In genomic region chr18:22063672-22064071, GRCh38 we compare ENCODE assay signal across 21 cellular contexts.
A peak's percentile ranks its signal among the peaks of the same experiment; 100 is the strongest.
DNase-seq lines count a peak whose midpoint lies in the region; ATAC-seq and TF ChIP-seq lines count a peak whose summit lies in the region.
"Had no signal": no experiment of that assay in that cellular context is flagged by ENCODE, and none has a peak within 500 bp of the region (broad histone marks: within the 10 kb centered on the region; RNA-seq: fewer than 3 reads in every experiment).

No MANE protein-coding gene starts in this region.

- H3K4me3 ChIP-seq in Caco-2 (ENCODE audit: low read depth, low read length) = no peak overlapping the region
- no peak overlapping the region for H3K4me3 ChIP-seq in PC-3 (ENCODE audit: low read length)
- H3K4me3 ChIP-seq in hepatocyte = no peak overlapping the region
- no peak overlapping the region for H3K4me3 ChIP-seq in mesodermal cell (ENCODE audit: extremely low read depth, insufficient read depth, low read length, poor library complexity, severe bottlenecking)
- no peak overlapping the region for H3K4me3 ChIP-seq in gastrocnemius medialis
- H3K4me3 ChIP-seq: BLaER1 had no signal

- peak overlapping the region; percentile 36; the same call in 1 of the 2 replicates for H2AFZ ChIP-seq in PC-3 (ENCODE audit: low read length)
- H2AFZ ChIP-seq in hepatocyte = no peak overlapping the region

- POLR2A ChIA-PET in Caco-2 (lab: Charles Lee) (interaction anchor here (1.5 kb wide), 1 partner anchor 19 kb away, joined by 5 read pairs; no protein-coding TSS in a partner anchor), PC-3 (lab: Charles Lee; ENCODE audit: unreplicated experiment) (no interaction called here)

- BruUV-seq in Caco-2 (replicated peaks; lab: Mats Ljungman, UMichigan) = no TSS peak
- no TSS peak for BruUV-seq in PC-3 (replicated peaks; lab: Mats Ljungman, UMichigan)

- H3K79me2 ChIP-seq in PC-3 (ENCODE audit: low read length) = no peaks in the 10 kb centered on the region
- no peaks in the 10 kb centered on the region for H3K79me2 ChIP-seq in hepatocyte

- CTCF ChIA-PET in Caco-2 (lab: Charles Lee) (interaction anchor here (0.7 to 1.1 kb wide), 2 partner anchors 73 to 105 kb away, joined by 3 read pairs; no protein-coding TSS in a partner anchor), PC-3 (lab: Charles Lee) (no interaction called here)

- H3K27me3 Mint-ChIP-seq in Caco-2 (ENCODE audit: insufficient read depth, unreplicated experiment) = no peaks in the 10 kb centered on the region
- H3K27me3 Mint-ChIP-seq: CD4-positive, CD25-positive, alpha-beta regulatory T cell had no signal

- H3K27ac ChIP-seq in PC-3 (ENCODE audit: low read length) (no peak overlapping the region), hepatocyte (peak overlapping the region; percentile 62), mesodermal cell (ENCODE audit: low read depth, low read length, severe bottlenecking) (peak overlapping the region; percentile 57), gastrocnemius medialis (no peak overlapping the region)
- H3K27ac ChIP-seq: BLaER1 had no signal

- no peak for TF ChIP-seq POLR2A in gastrocnemius medialis (IDR thresholded peaks at IDR 0.05)

- no peaks in the 10 kb centered on the region for H3K9me2 ChIP-seq in PC-3 (replicated peaks; ENCODE audit: low read length)
- H3K9me2 ChIP-seq in hepatocyte (replicated peaks; ENCODE audit: insufficient read depth) = no peaks in the 10 kb centered on the region

- H4K20me1 ChIP-seq in PC-3 (ENCODE audit: low read length) (no peaks in the 10 kb centered on the region), hepatocyte (ENCODE audit: insufficient read depth, poor library complexity, severe bottlenecking) (no peaks in the 10 kb centered on the region)
- H4K20me1 ChIP-seq: BLaER1 had no signal

- H3K9me3 ChIP-seq in Caco-2 (no peaks in the 10 kb centered on the region), PC-3 (ENCODE audit: low read length) (no peaks in the 10 kb centered on the region), hepatocyte (ENCODE audit: low read depth) (no peaks in the 10 kb centered on the region), mesodermal cell (ENCODE audit: control insufficient read depth, low read length) (no peaks in the 10 kb centered on the region), gastrocnemius medialis (no peaks in the 10 kb centered on the region)
- H3K9me3 ChIP-seq: BE2C, BLaER1 had no signal

- H3K4me1 ChIP-seq in Caco-2 (peaks cover 62% of the 10 kb centered on the region), PC-3 (ENCODE audit: insufficient read depth, low read length) (peaks cover 5% of the 10 kb centered on the region), hepatocyte (ENCODE audit: insufficient read depth) (peaks cover 28% of the 10 kb centered on the region), mesodermal cell (ENCODE audit: control insufficient read depth, insufficient read depth, low read length, poor library complexity, severe bottlenecking) (no peaks in the 10 kb centered on the region), gastrocnemius medialis (no peaks in the 10 kb centered on the region)
- H3K4me1 ChIP-seq: BE2C, BLaER1 had no signal

- H3F3A ChIP-seq in PC-3 (ENCODE audit: low read length, unreplicated experiment) = no peaks in the 10 kb centered on the region

- 86% methylated on average over 3 of the region's 3 CpGs for WGBS in hepatocyte (ENCODE audit: low lambda C conversion rate, missing lambda C conversion rate)
- WGBS in mesodermal cell (ENCODE audit: insufficient coverage in 2 of 2), 2 experiments = 79% methylated on average over 3 of the region's 3 CpGs; no CpG with 5 or more reads in 1 of the 2 experiments

- no peak for TF ChIP-seq CTCF in Caco-2 (IDR thresholded peaks at IDR 0.05; ENCODE audit: insufficient read depth in 1 of 2, low read depth in 1 of 2, low read length in 1 of 2, severe bottlenecking in 1 of 2, unreplicated experiment in 1 of 2)
- TF ChIP-seq CTCF in PC-3 (conservative IDR thresholded peaks at IDR 0.05; ENCODE audit: low read depth, low read length) = no peak
- no peak for TF ChIP-seq CTCF in hepatocyte (IDR thresholded peaks at IDR 0.05; ENCODE audit: poor library complexity)
- no peak for TF ChIP-seq CTCF in gastrocnemius medialis (IDR thresholded peaks at IDR 0.05 in 4 of 5, conservative IDR thresholded peaks at IDR 0.05 in 1 of 5)

- no peak overlapping the region for H3K9ac ChIP-seq in PC-3 (ENCODE audit: low read length)
- H3K9ac ChIP-seq: BLaER1 had no signal

- ATAC-seq in PC-3 = peak; percentile 33; the same call in 1 of the 2 replicates
- ATAC-seq in GM18870 (IDR thresholded peaks at IDR 0.05; ENCODE audit: unreplicated experiment) = no peak
- no peak for ATAC-seq in gastrocnemius medialis

- H3K4me3 Mint-ChIP-seq in Caco-2 (ENCODE audit: unreplicated experiment) = no peak overlapping the region
- H3K4me3 Mint-ChIP-seq: CD14-positive monocyte; CD4-positive, alpha-beta memory T cell; CD4-positive, CD25-positive, alpha-beta regulatory T cell; CD8-positive, alpha-beta memory T cell had no signal

- H3K9me3 Mint-ChIP-seq in Caco-2 (ENCODE audit: unreplicated experiment) = peaks cover 16% of the 10 kb centered on the region
- H3K9me3 Mint-ChIP-seq: CD8-positive, alpha-beta memory T cell had no signal

- intact Hi-C loops in Caco-2 (cut with micrococcal nuclease; ENCODE audit: unreplicated experiment) (no loop called here), PC-3 (cut with micrococcal nuclease) (no loop called here), gastrocnemius medialis (cut with DNase I; ENCODE audit: low total_unique reads) (no loop called here)

- H3K27me3 ChIP-seq in Caco-2 (replicated peaks; ENCODE audit: control insufficient read depth, insufficient read depth, low read length) (no peaks in the 10 kb centered on the region), PC-3 (ENCODE audit: low read length) (no peaks in the 10 kb centered on the region), hepatocyte (no peaks in the 10 kb centered on the region), gastrocnemius medialis (no peaks in the 10 kb centered on the region)
- H3K27me3 ChIP-seq: BE2C, BLaER1 had no signal

- DNase-seq in Caco-2 = no peak
- DNase-seq in PC-3 = no peak
- no peak for DNase-seq in hepatocyte (ENCODE audit: low spot score)
- DNase-seq in gastrocnemius medialis = no peak
- no peak for DNase-seq in SKM-1 (lab: John Stamatoyannopoulos, UW; ENCODE audit: unreplicated experiment)
- DNase-seq in activated T-cell treated with anti-CD3 and anti-CD28 coated beads, Interleukin-2, amount 50 U/mL, for 1 hour = no peak
- DNase-seq: 8988T; ACHN; BE2C; C1 segment of cervical spinal cord; Calu3; CD4-positive, alpha-beta memory T cell; CD4-positive, CD25-positive, alpha-beta regulatory T cell; CD8-positive, alpha-beta memory T cell; COR-L47; DMS79 treated with DMSO at 0.1 percent for 48 hours; GF-D8 had no signal

- in situ Hi-C loops in gastrocnemius medialis (cut with MboI; ENCODE audit: low sequenced_read_pairs in 4 of 4) = loop anchor here in 1 of 4 donors (25.0 kb wide), 1 partner anchor 99 kb away; the partner anchor contains the start of gene GATA6

- H3K4me2 ChIP-seq in PC-3 (ENCODE audit: low read length) (0 out of 2 replicates have a peak overlapping the region, but pooled peaks have one; percentile 24), hepatocyte (no peak overlapping the region)
- H3K4me2 ChIP-seq: BLaER1 had no signal

- no peaks in the 10 kb centered on the region for H3K36me3 ChIP-seq in Caco-2 (ENCODE audit: control insufficient read depth, insufficient read depth, low read length)
- no peaks in the 10 kb centered on the region for H3K36me3 ChIP-seq in PC-3 (ENCODE audit: low read depth, low read length)
- no peaks in the 10 kb centered on the region for H3K36me3 ChIP-seq in hepatocyte (replicated peaks; ENCODE audit: insufficient read depth, low read depth)
- no peaks in the 10 kb centered on the region for H3K36me3 ChIP-seq in mesodermal cell (ENCODE audit: control insufficient read depth, insufficient read depth, low read length)
- H3K36me3 ChIP-seq in gastrocnemius medialis = no peaks in the 10 kb centered on the region
- H3K36me3 ChIP-seq: BE2C, BLaER1 had no signal

- no peaks in the 10 kb centered on the region for H3K36me3 Mint-ChIP-seq in Caco-2 (ENCODE audit: insufficient read depth, unreplicated experiment)
- H3K36me3 Mint-ChIP-seq: CD14-positive monocyte; CD4-positive, alpha-beta memory T cell; CD4-positive, CD25-positive, alpha-beta regulatory T cell; CD8-positive, alpha-beta memory T cell had no signal

- H3K27ac Mint-ChIP-seq in Caco-2 (ENCODE audit: unreplicated experiment) = peak overlapping the region; percentile 35
- H3K27ac Mint-ChIP-seq: CD4-positive, CD25-positive, alpha-beta regulatory T cell had no signal

- H3K4me1 Mint-ChIP-seq in Caco-2 (ENCODE audit: low read depth, unreplicated experiment) = peaks cover 36% of the 10 kb centered on the region
- H3K4me1 Mint-ChIP-seq: CD14-positive monocyte; CD4-positive, alpha-beta memory T cell; CD4-positive, CD25-positive, alpha-beta regulatory T cell; CD8-positive, alpha-beta memory T cell had no signal

Comparison
In these comparisons a context has a peak if more than half of its experiments do, and no peak if none do; other contexts are left out.
1. H3K27ac ChIP-seq: peak in hepatocyte (single experiment) and mesodermal cell (single experiment); none in PC-3 (single experiment) and gastrocnemius medialis (0 of 4).